ENCODE assay signal across 7 cellular contexts in genomic region chr17:38451840-38452529, GRCh38. TPM values are rescaled to one million over a fixed set of nuclear protein-coding genes. Genes with fewer than 3 reads are reported as not detected.
DNase-seq lines count a peak whose midpoint lies in the region; ATAC-seq and TF ChIP-seq lines count a peak whose summit lies in the region.

No MANE protein-coding gene starts in this region.

- no peaks in the 10 kb centered on the region for H3K9me3 Mint-ChIP-seq in chondrocyte (ENCODE audit: low read depth)

- no peak for TF ChIP-seq CTCF in chondrocyte (IDR thresholded peaks at IDR 0.05)

- ATAC-seq in HG02840 (IDR thresholded peaks at IDR 0.05; ENCODE audit: low FRiP score, unreplicated experiment) (no peak), HG02610 (IDR thresholded peaks at IDR 0.05; ENCODE audit: unreplicated experiment) (no peak)

- H3K4me1 Mint-ChIP-seq in chondrocyte (ENCODE audit: low read depth), result peaks cover 88% of the 10 kb centered on the region

- DNase-seq in Kasumi-1 (lab: John Stamatoyannopoulos, UW) (peak; percentile 89 to 93), chondrocyte (ENCODE audit: low spot score) (no peak), left kidney (ENCODE audit: low read depth, low spot score) (peak; percentile 87), ureter (ENCODE audit: low spot score) (peak; percentile 83), NCI-H1417 treated with DMSO at 0.1 percent for 48 hours (lab: John Stamatoyannopoulos, UW) (no peak)

- H3K4me3 Mint-ChIP-seq in chondrocyte (ENCODE audit: unreplicated experiment), result peak overlapping the region; percentile 85

- no peaks in the 10 kb centered on the region for H3K27me3 Mint-ChIP-seq in chondrocyte (ENCODE audit: low read depth)

- peak overlapping the region; percentile 97 for H3K27ac Mint-ChIP-seq in chondrocyte (ENCODE audit: unreplicated experiment)

- H3K36me3 Mint-ChIP-seq in chondrocyte (ENCODE audit: low read depth), result no peaks in the 10 kb centered on the region

RNA-seq across cellular contexts. Expression of gene ARHGAP23, which starts 23.7 kb away (rescaled TPM):
- total RNA-seq in chondrocyte (109 to 165 TPM (median 157 TPM) in 3 replicates), ureter (367 TPM)

Comparison
In these comparisons a context has a peak if more than half of its experiments do, and no peak if none do; other contexts are left out.
1. DNase-seq: peak in Kasumi-1 (2 of 2), left kidney (single experiment) and ureter (single experiment); none in chondrocyte (single experiment) and NCI-H1417 treated with DMSO at 0.1 percent for 48 hours (single experiment).